ENCODE assay signal across 8 cellular contexts in the genomic region with DNA sequence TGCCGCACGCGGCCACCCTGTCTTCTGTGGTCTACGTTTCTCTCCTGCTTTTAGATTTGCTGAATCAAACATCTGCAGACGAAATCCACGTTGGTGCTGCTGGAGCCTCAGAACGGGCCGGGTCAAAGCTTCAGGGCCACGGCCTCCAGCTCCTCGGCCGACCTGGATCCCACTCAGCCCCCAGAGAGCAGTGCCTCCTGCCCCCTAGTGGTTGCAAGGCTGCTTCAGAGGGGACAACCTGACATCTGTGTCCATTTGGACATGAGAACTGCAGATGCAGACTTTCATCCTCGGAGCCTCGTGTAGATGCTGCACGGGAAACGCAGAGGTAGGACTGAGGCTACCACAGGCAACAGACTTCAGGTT. TPM values are rescaled to one million over a fixed set of nuclear protein-coding genes. Genes with fewer than 3 reads are reported as not detected.
DNase-seq lines count a peak whose midpoint lies in the region; ATAC-seq and TF ChIP-seq lines count a peak whose summit lies in the region.

No MANE protein-coding gene starts in this region.

- peaks cover 11% of the 10 kb centered on the region for H3K36me3 ChIP-seq in right atrium auricular region

- no peak overlapping the region for H3K4me3 Mint-ChIP-seq in stimulated activated effector memory CD8-positive, alpha-beta T cell treated with anti-CD3 and anti-CD28 coated beads, Interleukin-12 subunit alpha, Interleukin-12 subunit beta, amount 100 ng/mL, for 72 hours

- H3K4me3 ChIP-seq in GM12875 (ENCODE audit: low read depth, low read length) (no peak overlapping the region), right atrium auricular region (no peak overlapping the region)

- no peaks in the 10 kb centered on the region for H3K9me3 ChIP-seq in right atrium auricular region

- H3K36me3 Mint-ChIP-seq in stimulated activated effector memory CD8-positive, alpha-beta T cell treated with anti-CD3 and anti-CD28 coated beads, Interleukin-12 subunit alpha, Interleukin-12 subunit beta, amount 100 ng/mL, for 72 hours: peaks cover 83% of the 10 kb centered on the region

- H3K4me1 Mint-ChIP-seq in stimulated activated effector memory CD8-positive, alpha-beta T cell treated with anti-CD3 and anti-CD28 coated beads, Interleukin-12 subunit alpha, Interleukin-12 subunit beta, amount 100 ng/mL, for 72 hours: peaks cover 39% of the 10 kb centered on the region

- TF ChIP-seq CTCF in GM12875 (IDR thresholded peaks at IDR 0.05; ENCODE audit: borderline replicate concordance, insufficient read depth, low read depth, low read length): peak; percentile 46; the same call in 1 of the 2 replicates
- peak; percentile 23 to 62 for TF ChIP-seq CTCF in right atrium auricular region (IDR thresholded peaks at IDR 0.05)

- H3K27ac Mint-ChIP-seq in stimulated activated effector memory CD8-positive, alpha-beta T cell treated with anti-CD3 and anti-CD28 coated beads, Interleukin-12 subunit alpha, Interleukin-12 subunit beta, amount 100 ng/mL, for 72 hours: peak overlapping the region; percentile 54

- no peak for ATAC-seq in stimulated activated effector memory CD8-positive, alpha-beta T cell treated with anti-CD3 and anti-CD28 coated beads, Interleukin-12 subunit alpha, Interleukin-12 subunit beta, amount 100 ng/mL, for 72 hours
- no peak for ATAC-seq in GM21515 (IDR thresholded peaks at IDR 0.05; ENCODE audit: unreplicated experiment)
- no peak for ATAC-seq in GM18502 (IDR thresholded peaks at IDR 0.05; ENCODE audit: poor library complexity, unreplicated experiment)

- H3K27ac ChIP-seq in right atrium auricular region: no peak overlapping the region

- H3K9me3 Mint-ChIP-seq in stimulated activated effector memory CD8-positive, alpha-beta T cell treated with anti-CD3 and anti-CD28 coated beads, Interleukin-12 subunit alpha, Interleukin-12 subunit beta, amount 100 ng/mL, for 72 hours: no peaks in the 10 kb centered on the region

- H3K27me3 ChIP-seq in right atrium auricular region: no peaks in the 10 kb centered on the region

- peak; percentile 59 for DNase-seq in AG08396 (ENCODE audit: low spot score)
- peak; percentile 40 for DNase-seq in activated T-cell treated with anti-CD3 and anti-CD28 coated beads, Interleukin-2, amount 50 U/mL, for 1 hour
- DNase-seq in right atrium auricular region (ENCODE audit: low spot score): no peak
- DNase-seq in stimulated activated effector memory CD8-positive, alpha-beta T cell treated with anti-CD3 and anti-CD28 coated beads, Interleukin-12 subunit alpha, Interleukin-12 subunit beta, amount 100 ng/mL, for 72 hours (ENCODE audit: low spot score in 2 of 2): no peak
- no peak for DNase-seq in NCI-H524 treated with DMSO at 0.1 percent for 48 hours (lab: John Stamatoyannopoulos, UW)

- H3K4me1 ChIP-seq in right atrium auricular region: no peaks in the 10 kb centered on the region

RNA-seq across cellular contexts. Expression of gene SLC6A3, which starts 23.0 kb away (rescaled TPM):
- under 1 TPM in 1 of 2 donors, not detected in 1; 0.16 TPM for total RNA-seq in right atrium auricular region

RNA-seq across cellular contexts. Expression of gene LPCAT1, which starts 55.5 kb away (rescaled TPM):
- total RNA-seq in right atrium auricular region: 10 to 100 TPM; 13.2 to 18.1 TPM

Comparison
In these comparisons a context has a peak if more than half of its experiments do, and no peak if none do; other contexts are left out.
1. DNase-seq: peak in AG08396 (single experiment) and activated T-cell treated with anti-CD3 and anti-CD28 coated beads, Interleukin-2, amount 50 U/mL, for 1 hour (single experiment); none in right atrium auricular region (single experiment), stimulated activated effector memory CD8-positive, alpha-beta T cell treated with anti-CD3 and anti-CD28 coated beads, Interleukin-12 subunit alpha, Interleukin-12 subunit beta, amount 100 ng/mL, for 72 hours (0 of 2) and NCI-H524 treated with DMSO at 0.1 percent for 48 hours (single experiment).